In genomic region chr1:225425211-225425786, GRCh38 we compare ENCODE assay signal across 9 cellular contexts. TPM values are rescaled to one million over a fixed set of nuclear protein-coding genes. Genes with fewer than 3 reads are reported as not detected.
DNase-seq lines count a peak whose midpoint lies in the region; ATAC-seq and TF ChIP-seq lines count a peak whose summit lies in the region.
"Had no signal": no experiment of that assay in that cellular context is flagged by ENCODE, and none has a peak within 500 bp of the region (broad histone marks: within the 10 kb centered on the region; RNA-seq: fewer than 3 reads in every experiment).

No MANE protein-coding gene starts in this region.

- H3K27me3 ChIP-seq in aorta (ENCODE audit: control insufficient read depth in 1 of 2, insufficient read depth in 2 of 2, low read length in 1 of 2): no peaks in the 10 kb centered on the region

- H3K36me3 Mint-ChIP-seq in activated T-helper 1 cell treated with anti-CD3 and anti-CD28 coated beads, Interleukin-12 subunit alpha, Interleukin-12 subunit beta, Interleukin-2, Interleukin-4 antibody, amounts not matched to agents 30 ng/mL and 10 ng/mL and 1 ng/mL, durations not matched to agents 14 hours and 24 hours and 36 hours (ENCODE audit: low read depth): peaks cover 32% of the 10 kb centered on the region
- peaks cover 1% of the 10 kb centered on the region for H3K36me3 Mint-ChIP-seq in mesothelial cell of epicardium

- no peak for ATAC-seq in aorta (ENCODE audit: low FRiP score)

- no peak for TF ChIP-seq CTCF in mesothelial cell of epicardium (IDR thresholded peaks at IDR 0.05; ENCODE audit: unreplicated experiment)

- no peaks in the 10 kb centered on the region for H3K9me3 Mint-ChIP-seq in activated T-helper 1 cell treated with anti-CD3 and anti-CD28 coated beads, Interleukin-12 subunit alpha, Interleukin-12 subunit beta, Interleukin-2, Interleukin-4 antibody, amounts not matched to agents 30 ng/mL and 10 ng/mL and 1 ng/mL, durations not matched to agents 14 hours and 24 hours and 36 hours
- H3K9me3 Mint-ChIP-seq in mesothelial cell of epicardium: no peaks in the 10 kb centered on the region

- no peaks in the 10 kb centered on the region for H3K27me3 Mint-ChIP-seq in activated T-helper 1 cell treated with anti-CD3 and anti-CD28 coated beads, Interleukin-12 subunit alpha, Interleukin-12 subunit beta, Interleukin-2, Interleukin-4 antibody, amounts not matched to agents 30 ng/mL and 10 ng/mL and 1 ng/mL, durations not matched to agents 14 hours and 24 hours and 36 hours (ENCODE audit: insufficient read depth)
- H3K27me3 Mint-ChIP-seq in mesothelial cell of epicardium (ENCODE audit: low read depth): peaks cover 1% of the 10 kb centered on the region

- peaks cover 77% of the 10 kb centered on the region for H3K4me1 Mint-ChIP-seq in activated T-helper 1 cell treated with anti-CD3 and anti-CD28 coated beads, Interleukin-12 subunit alpha, Interleukin-12 subunit beta, Interleukin-2, Interleukin-4 antibody, amounts not matched to agents 30 ng/mL and 10 ng/mL and 1 ng/mL, durations not matched to agents 14 hours and 24 hours and 36 hours (ENCODE audit: low read depth)
- peaks cover 50% of the 10 kb centered on the region for H3K4me1 Mint-ChIP-seq in mesothelial cell of epicardium

- H3K27ac ChIP-seq in aorta (ENCODE audit: low read depth in 1 of 2, low read length in 2 of 2): no peak overlapping the region

- no peaks in the 10 kb centered on the region for H3K9me3 ChIP-seq in aorta (ENCODE audit: control insufficient read depth, low read length)

- DNase-seq in CD1c-positive myeloid dendritic cell (ENCODE audit: extremely low spot score) (peak; percentile 60), mesothelial cell of epicardium (ENCODE audit: low spot score in 2 of 2, unreplicated experiment in 2 of 2) (no peak), aorta (no peak), medulla oblongata (ENCODE audit: extremely low spot score) (no peak), SK-N-DZ (ENCODE audit: low spot score) (no peak)
- no peak for DNase-seq in Jurkat, Clone E6-1 (ENCODE audit: low read depth, low spot score)
- no peak for DNase-seq in activated T-helper 1 cell treated with anti-CD3 and anti-CD28 coated beads, Interleukin-12 subunit alpha, Interleukin-12 subunit beta, Interleukin-2, Interleukin-4 antibody, amounts not matched to agents 30 ng/mL and 10 ng/mL and 1 ng/mL, durations not matched to agents 14 hours and 24 hours and 36 hours (ENCODE audit: low spot score)
- no peak for DNase-seq in stimulated activated CD4-positive, alpha-beta T cell treated with anti-CD3 and anti-CD28 coated beads, Interleukin-2, amount 100 ng/mL, for 48 hours
- DNase-seq: activated naive CD4-positive, alpha-beta T cell had no signal

- intact Hi-C loops in activated T-helper 1 cell treated with anti-CD3 and anti-CD28 coated beads, Interleukin-12 subunit alpha, Interleukin-12 subunit beta, Interleukin-2, Interleukin-4 antibody, amounts not matched to agents 30 ng/mL and 10 ng/mL and 1 ng/mL, durations not matched to agents 14 hours and 24 hours and 36 hours (cut with micrococcal nuclease): loop anchor here (5.0 to 10.0 kb wide), 2 partner anchors 982 to 990 kb away; partner anchors contain the start of genes PARP1 and WDR26
- intact Hi-C loops in aorta (cut with DNase I): no loop called here

- H3K27ac Mint-ChIP-seq in activated T-helper 1 cell treated with anti-CD3 and anti-CD28 coated beads, Interleukin-12 subunit alpha, Interleukin-12 subunit beta, Interleukin-2, Interleukin-4 antibody, amounts not matched to agents 30 ng/mL and 10 ng/mL and 1 ng/mL, durations not matched to agents 14 hours and 24 hours and 36 hours: peak overlapping the region; percentile 74
- H3K27ac Mint-ChIP-seq in mesothelial cell of epicardium: no peak overlapping the region

- WGBS in aorta, 2 donors: 53 to 54% methylated on average over 5 of the region's 5 CpGs

- H3K4me1 ChIP-seq in aorta (ENCODE audit: control insufficient read depth in 1 of 2, insufficient read depth in 2 of 2, low read length in 2 of 2): no peaks in the 10 kb centered on the region

- peak overlapping the region; percentile 89 for H3K4me3 Mint-ChIP-seq in activated T-helper 1 cell treated with anti-CD3 and anti-CD28 coated beads, Interleukin-12 subunit alpha, Interleukin-12 subunit beta, Interleukin-2, Interleukin-4 antibody, amounts not matched to agents 30 ng/mL and 10 ng/mL and 1 ng/mL, durations not matched to agents 14 hours and 24 hours and 36 hours
- H3K4me3 Mint-ChIP-seq in mesothelial cell of epicardium: peak overlapping the region; percentile 26

- peak overlapping the region; percentile 97 for H3K4me3 ChIP-seq in Jurkat, Clone E6-1 (ENCODE audit: low read length)
- H3K4me3 ChIP-seq in aorta (ENCODE audit: low read length in 2 of 2): no peak overlapping the region

- no peaks in the 10 kb centered on the region for H3K36me3 ChIP-seq in aorta (ENCODE audit: control insufficient read depth in 1 of 2, insufficient read depth in 2 of 2, low read length in 1 of 2)

RNA-seq across cellular contexts. Expression of gene LBR, which starts 2.5 kb away (rescaled TPM):
- 89.5 TPM for polyA plus RNA-seq in Jurkat, Clone E6-1 (2012; ENCODE audit: insufficient read depth, insufficient read length)
- 176 TPM in 2 replicates for total RNA-seq in activated T-helper 1 cell treated with anti-CD3 and anti-CD28 coated beads, Interleukin-12 subunit alpha, Interleukin-12 subunit beta, Interleukin-2, Interleukin-4 antibody, amounts not matched to agents 30 ng/mL and 10 ng/mL and 1 ng/mL, durations not matched to agents 14 hours and 24 hours and 36 hours
- 67.5 to 73.4 TPM (median 70.0 TPM) in 3 replicates for total RNA-seq in mesothelial cell of epicardium
- total RNA-seq in aorta: 10 to 100 TPM; 42.2 to 48.4 TPM
- polyA plus RNA-seq in aorta: 10 to 100 TPM in 1 of 2 donors, 1 to 10 TPM in 1; 8.5 to 16.2 TPM
- polyA plus RNA-seq in SK-N-DZ (2014; cell fraction: cytosol; rRNA removed): 126 and 130 TPM in 2 replicates
- 78.0 and 98.0 TPM in 2 replicates for polyA plus RNA-seq in SK-N-DZ (2014; cell fraction: nucleus; rRNA removed)
